8 cellular contexts compared by ENCODE assay signal in the genomic region with DNA sequence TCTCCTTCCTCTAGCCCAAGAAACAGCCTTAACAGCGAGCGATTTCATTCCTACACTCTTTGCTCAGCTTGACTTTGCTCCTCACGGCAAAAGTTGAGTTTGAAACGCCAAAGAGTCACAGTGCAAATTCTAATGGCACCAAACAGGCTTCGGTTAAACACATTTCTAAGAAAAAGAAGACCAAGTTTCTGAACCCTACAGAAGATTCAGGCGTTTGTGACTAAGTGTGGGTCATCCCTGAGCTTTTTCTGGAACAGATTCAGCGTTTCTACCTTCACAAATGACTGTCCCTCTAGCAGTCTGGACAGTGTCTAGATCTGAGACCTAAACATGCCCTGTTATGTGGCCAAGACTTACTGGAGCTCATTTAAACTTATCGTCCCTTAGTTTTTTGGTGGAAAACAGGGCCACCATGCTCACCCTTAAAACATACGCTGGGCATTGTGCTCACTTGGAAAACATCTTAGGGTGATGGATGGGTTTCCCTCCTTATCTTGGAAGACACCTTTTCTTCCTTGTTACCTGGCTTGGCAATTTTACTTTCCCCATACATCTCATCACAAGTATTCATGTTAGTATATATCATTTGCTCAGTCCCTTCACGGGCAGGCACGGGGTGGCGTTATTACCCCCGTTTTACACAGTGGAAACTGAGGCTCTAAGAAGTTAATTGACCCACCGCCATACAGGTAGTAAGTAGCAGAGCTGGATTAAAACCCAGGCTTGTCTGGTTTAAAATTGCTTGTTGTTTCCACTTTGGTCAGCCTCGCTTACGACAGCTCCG. TPM values are rescaled to one million over a fixed set of nuclear protein-coding genes. Genes with fewer than 3 reads are reported as not detected.
DNase-seq lines count a peak whose midpoint lies in the region; ATAC-seq, FAIRE-seq and TF ChIP-seq lines count a peak whose summit lies in the region.

No MANE protein-coding gene starts in this region.

- peaks cover 7% of the 10 kb centered on the region for H3K36me3 ChIP-seq in fibroblast of lung (ENCODE audit: control insufficient read depth, insufficient read depth, low read length)
- H3K36me3 ChIP-seq in pancreas: no peaks in the 10 kb centered on the region

- intact Hi-C loops in pancreas (cut with DNase I): no loop called here

- H3K4me1 ChIP-seq in fibroblast of lung (ENCODE audit: control insufficient read depth, extremely low read depth, insufficient read depth, low read length) (peaks cover 22% of the 10 kb centered on the region), pancreas (peaks cover 23 to 31% (median 31%) of the 10 kb centered on the region in 3 donors)

- no peak overlapping the region for H2AFZ ChIP-seq in fibroblast of lung (ENCODE audit: low read length)

- WGBS in pancreas, 2 donors: 5% methylated on average over 17 of the region's 17 CpGs

- DNase-seq in GM12864 (ENCODE audit: low read depth): no peak
- DNase-seq in fibroblast of lung (ENCODE audit: low read depth in 2 of 2): peak in 1 of 2 donors; percentile 29
- DNase-seq in pancreas: no peak
- DNase-seq in epidermal melanocyte (ENCODE audit: insufficient read length, low spot score): no peak
- no peak for DNase-seq in cerebellar nuclear complex (lab: John Stamatoyannopoulos, UW)

- H3K4me3 ChIP-seq in GM12864 (ENCODE audit: low read depth, low read length) (peak overlapping the region; percentile 87), fibroblast of lung (replicated peaks in 1 of 4; ENCODE audit: control extremely low read depth in 1 of 4, insufficient read depth in 1 of 4, low read depth in 3 of 4, low read length in 4 of 4) (peak overlapping the region; percentile 81 to 90 (median 86)), pancreas (peak overlapping the region; percentile 74 to 91 (median 84))

- H3K9me3 ChIP-seq in fibroblast of lung (ENCODE audit: control insufficient read depth, insufficient read depth, low read depth, low read length): no peaks in the 10 kb centered on the region
- H3K9me3 ChIP-seq in pancreas: no peaks in the 10 kb centered on the region

- peaks cover 49% of the 10 kb centered on the region for H3K79me2 ChIP-seq in fibroblast of lung (ENCODE audit: control insufficient read depth, insufficient read depth, low read length)

- H3K27me3 ChIP-seq in fibroblast of lung (ENCODE audit: control insufficient read depth, insufficient read depth, low read length) (no peaks in the 10 kb centered on the region), pancreas (no peaks in the 10 kb centered on the region)

- no peak for TF ChIP-seq CTCF in GM12864 (IDR thresholded peaks at IDR 0.05; ENCODE audit: low read depth, low read length, missing control alignments)
- no peak for TF ChIP-seq CTCF in fibroblast of lung (conservative IDR thresholded peaks at IDR 0.05 in 1 of 2, IDR thresholded peaks at IDR 0.05 in 1 of 2; ENCODE audit: low read depth in 1 of 2, low read length in 2 of 2)
- TF ChIP-seq CTCF in pancreas (IDR thresholded peaks at IDR 0.05): no peak

- ATAC-seq in SK-N-SH treated with all-trans-retinoic acid at 6 μM for 48 hours (peak; percentile 13), pancreas (no peak), HG03196 (IDR thresholded peaks at IDR 0.05; ENCODE audit: unreplicated experiment) (no peak), GM19328 (IDR thresholded peaks at IDR 0.05; ENCODE audit: unreplicated experiment) (no peak)

- H3K27ac ChIP-seq in fibroblast of lung (ENCODE audit: insufficient read depth, low read length): peak overlapping the region; percentile 78
- peak overlapping the region; percentile 78 to 96 (median 91) for H3K27ac ChIP-seq in pancreas

- H3K9ac ChIP-seq in fibroblast of lung (ENCODE audit: insufficient read depth, low read length): peak overlapping the region; percentile 87

- FAIRE-seq in pancreas (lab: Jason Lieb, UNC): no peak

- no peaks in the 10 kb centered on the region for H4K20me1 ChIP-seq in fibroblast of lung (ENCODE audit: control insufficient read depth, extremely low read depth, insufficient read depth, low read length)

- peak overlapping the region; percentile 93 for H3K4me2 ChIP-seq in fibroblast of lung (ENCODE audit: extremely low read depth, insufficient read depth, low read length)

TF ChIP-seq in SK-N-SH treated with all-trans-retinoic acid at 6 μM for 48 hours, 23 proteins besides CTCF, POLR2A, EP300 and RAD21:
- TF ChIP-seq ARNTL (CRISPR knock-in tag; IDR thresholded peaks at IDR 0.05; ENCODE audit: borderline replicate concordance, low read depth): no peak
- TF ChIP-seq, protein P1, sequence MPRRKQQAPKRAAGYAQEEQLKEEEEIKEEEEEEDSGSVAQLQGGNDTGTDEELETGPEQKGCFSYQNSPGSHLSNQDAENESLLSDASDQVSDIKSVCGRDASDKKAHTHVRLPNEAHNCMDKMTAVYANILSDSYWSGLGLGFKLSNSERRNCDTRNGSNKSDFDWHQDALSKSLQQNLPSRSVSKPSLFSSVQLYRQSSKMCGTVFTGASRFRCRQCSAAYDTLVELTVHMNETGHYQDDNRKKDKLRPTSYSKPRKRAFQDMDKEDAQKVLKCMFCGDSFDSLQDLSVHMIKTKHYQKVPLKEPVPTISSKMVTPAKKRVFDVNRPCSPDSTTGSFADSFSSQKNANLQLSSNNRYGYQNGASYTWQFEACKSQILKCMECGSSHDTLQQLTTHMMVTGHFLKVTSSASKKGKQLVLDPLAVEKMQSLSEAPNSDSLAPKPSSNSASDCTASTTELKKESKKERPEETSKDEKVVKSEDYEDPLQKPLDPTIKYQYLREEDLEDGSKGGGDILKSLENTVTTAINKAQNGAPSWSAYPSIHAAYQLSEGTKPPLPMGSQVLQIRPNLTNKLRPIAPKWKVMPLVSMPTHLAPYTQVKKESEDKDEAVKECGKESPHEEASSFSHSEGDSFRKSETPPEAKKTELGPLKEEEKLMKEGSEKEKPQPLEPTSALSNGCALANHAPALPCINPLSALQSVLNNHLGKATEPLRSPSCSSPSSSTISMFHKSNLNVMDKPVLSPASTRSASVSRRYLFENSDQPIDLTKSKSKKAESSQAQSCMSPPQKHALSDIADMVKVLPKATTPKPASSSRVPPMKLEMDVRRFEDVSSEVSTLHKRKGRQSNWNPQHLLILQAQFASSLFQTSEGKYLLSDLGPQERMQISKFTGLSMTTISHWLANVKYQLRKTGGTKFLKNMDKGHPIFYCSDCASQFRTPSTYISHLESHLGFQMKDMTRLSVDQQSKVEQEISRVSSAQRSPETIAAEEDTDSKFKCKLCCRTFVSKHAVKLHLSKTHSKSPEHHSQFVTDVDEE (CRISPR knock-in tag; IDR thresholded peaks at IDR 0.05): no peak
- TF ChIP-seq ZFP3 (CRISPR knock-in tag; IDR thresholded peaks at IDR 0.05): no peak
- TF ChIP-seq ZNF8 (CRISPR knock-in tag; IDR thresholded peaks at IDR 0.05): no peak
- no peak for TF ChIP-seq BACH2 (CRISPR knock-in tag; IDR thresholded peaks at IDR 0.05; ENCODE audit: borderline replicate concordance)
TF ChIP-seq in SK-N-SH treated with all-trans-retinoic acid at 6 μM for 48 hours: peak in this region for 0.

RNA-seq across cellular contexts. Expression of a gene that starts 1.0 kb away (rescaled TPM):
- 39.5 and 57.8 TPM in 2 replicates for total RNA-seq in fibroblast of lung
- polyA plus RNA-seq in fibroblast of lung: 90.1 and 215 TPM in 2 replicates
- polyA plus RNA-seq in fibroblast of lung (2012): 52.7 and 112 TPM in 2 replicates
- polyA minus RNA-seq in fibroblast of lung (ENCODE audit: low replicate concordance): 66.4 and 162 TPM in 2 replicates
- 10 to 100 TPM; 17.7 to 35.3 (median 22.2) TPM for total RNA-seq in pancreas
- polyA plus RNA-seq in pancreas: 10 to 100 TPM; 16.5 to 19.4 TPM
